In the genomic region with DNA sequence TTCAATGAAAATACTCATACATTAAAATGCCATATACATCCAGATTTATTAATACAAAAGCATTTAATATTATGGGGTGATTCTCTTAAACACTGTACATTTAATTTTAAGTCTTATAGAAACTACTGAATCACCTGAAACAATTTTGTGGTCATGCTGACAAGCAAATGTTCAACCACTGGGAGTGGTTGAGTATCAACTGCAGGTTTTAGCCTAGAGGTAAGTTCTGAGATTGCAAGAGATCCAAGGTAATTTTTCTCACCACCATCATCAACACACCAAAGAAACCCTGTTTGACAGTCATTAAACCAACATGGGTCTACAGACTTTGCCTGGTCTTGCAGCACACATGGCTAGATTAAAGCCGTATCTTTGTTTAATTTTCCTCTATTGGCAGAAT, we compare ENCODE assay signal across 11 cellular contexts.
DNase-seq lines count a peak whose midpoint lies in the region; ATAC-seq and TF ChIP-seq lines count a peak whose summit lies in the region.
"Had no signal": no experiment of that assay in that cellular context is flagged by ENCODE, and none has a peak within 500 bp of the region (broad histone marks: within the 10 kb centered on the region; RNA-seq: fewer than 3 reads in every experiment).

No MANE protein-coding gene starts in this region.

- no peak overlapping the region for H3K4me3 ChIP-seq in epithelial cell of esophagus (ENCODE audit: low read length)
- H3K4me3 ChIP-seq: GM23248 had no signal

- DNase-seq in epithelial cell of esophagus (ENCODE audit: low read depth) (peak; percentile 79), A172 (ENCODE audit: low spot score) (no peak), NOMO-1 treated with DMSO at 0.1 percent for 48 hours (lab: John Stamatoyannopoulos, UW; ENCODE audit: unreplicated experiment) (no peak), NCI-H446 (lab: John Stamatoyannopoulos, UW) (no peak)
- DNase-seq: GM23248; naive thymus-derived CD4-positive, alpha-beta T cell; stimulated activated CD4-positive, alpha-beta T cell treated with anti-CD3 and anti-CD28 coated beads, Interleukin-1b, Interleukin-23, amount 100 ng/mL, for 48 hours had no signal

- TF ChIP-seq CTCF in epithelial cell of esophagus (IDR thresholded peaks at IDR 0.05; ENCODE audit: insufficient read depth, low read depth, low read length, missing control alignments): peak; percentile 45

- ATAC-seq in GM18502 (IDR thresholded peaks at IDR 0.05; ENCODE audit: poor library complexity, unreplicated experiment) (peak; percentile 74), GM21360 (IDR thresholded peaks at IDR 0.05; ENCODE audit: unreplicated experiment) (peak; percentile 73), HG03354 (IDR thresholded peaks at IDR 0.05; ENCODE audit: poor library complexity, severe bottlenecking, unreplicated experiment) (peak; percentile 95), GM19035 (IDR thresholded peaks at IDR 0.05; ENCODE audit: unreplicated experiment) (no peak)
- ATAC-seq: naive thymus-derived CD4-positive, alpha-beta T cell had no signal
